In the genomic region with DNA sequence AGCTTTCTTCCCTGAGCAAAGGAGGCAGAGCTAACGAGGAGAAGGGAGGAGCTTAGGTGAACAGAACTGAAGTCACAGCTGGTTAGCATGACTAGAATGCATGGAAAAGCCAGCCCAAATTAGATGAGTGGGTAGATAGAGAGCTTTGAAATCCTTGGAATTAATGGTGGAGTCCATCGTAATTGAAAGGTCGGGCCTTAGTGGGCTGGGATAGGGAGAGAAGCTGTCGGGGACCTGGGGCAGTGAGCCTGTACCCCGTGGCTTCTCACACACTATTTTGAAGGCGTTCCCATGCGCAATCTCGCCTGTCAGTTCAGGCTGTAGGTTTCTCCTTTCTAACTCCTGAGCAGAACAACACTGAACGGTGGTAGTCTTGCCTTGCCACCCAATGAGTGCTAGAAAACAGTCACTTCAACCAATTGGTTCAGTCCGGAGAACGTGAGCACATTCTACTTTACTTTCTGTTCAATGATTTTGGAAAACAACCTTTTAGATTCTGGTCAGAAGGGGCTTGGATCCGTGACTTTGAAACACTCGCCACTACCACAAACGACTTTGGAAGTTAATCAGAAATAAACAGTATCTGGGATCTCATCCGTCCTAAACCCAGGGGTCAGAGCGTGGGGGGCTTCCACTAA, we compare ENCODE assay signal across 8 cellular contexts. TPM values are rescaled to one million over a fixed set of nuclear protein-coding genes. Genes with fewer than 3 reads are reported as not detected.
DNase-seq lines count a peak whose midpoint lies in the region; ATAC-seq lines count a peak whose summit lies in the region.

No MANE protein-coding gene starts in this region.

- ATAC-seq in GM18868 (IDR thresholded peaks at IDR 0.05; ENCODE audit: unreplicated experiment) (peak; percentile 59), Right ventricle myocardium superior (ENCODE audit: poor library complexity) (peak; percentile 63), HG03045 (IDR thresholded peaks at IDR 0.05; ENCODE audit: unreplicated experiment) (no peak), HG03095 (IDR thresholded peaks at IDR 0.05; ENCODE audit: unreplicated experiment) (no peak)

- H3K4me3 ChIP-seq in ACC112 (ENCODE audit: low read depth, low read length), result peak overlapping the region; percentile 99

- intact Hi-C loops in Right ventricle myocardium superior (cut with DNase I), result no loop called here

- peaks cover 37% of the 10 kb centered on the region for H3K79me2 ChIP-seq in ACC112 (ENCODE audit: control insufficient read depth, insufficient read depth, low read length, unreplicated experiment)

- H2AFZ ChIP-seq in ACC112 (ENCODE audit: low read length, unreplicated experiment), result peak overlapping the region; percentile 98

- H3K27ac ChIP-seq in ACC112 (ENCODE audit: low read depth, low read length), result peak overlapping the region; percentile 94

- peaks cover 25% of the 10 kb centered on the region for H3K4me1 ChIP-seq in ACC112 (ENCODE audit: control insufficient read depth, insufficient read depth, low read length, unreplicated experiment)

- H3K36me3 ChIP-seq in ACC112 (ENCODE audit: insufficient read depth, low read length), result no peaks in the 10 kb centered on the region

- peak; percentile 57 for DNase-seq in NOMO-1 treated with dmso at 0.1 percent for 144 hours (lab: John Stamatoyannopoulos, UW; ENCODE audit: unreplicated experiment)
- peak in 51 of 56 donors; percentile 3 to 71 (median 29) for DNase-seq in amygdala (lab: John Stamatoyannopoulos, UW)
- no peak for DNase-seq in Right ventricle myocardium superior
- DNase-seq in non-pigmented ciliary epithelial cell (ENCODE audit: low read depth), result peak; percentile 71

- no peaks in the 10 kb centered on the region for H3K27me3 ChIP-seq in ACC112 (ENCODE audit: insufficient read depth, low read length)

RNA-seq across cellular contexts. Expression of gene RAI14, which starts 0.7 kb away (rescaled TPM):
- total RNA-seq in Right ventricle myocardium superior, result 10.5 TPM

Comparison
In these comparisons a context has a peak if more than half of its experiments do, and no peak if none do; other contexts are left out.
1. ATAC-seq: peak in GM18868 (single experiment) and Right ventricle myocardium superior (single experiment); none in HG03045 (single experiment) and HG03095 (single experiment).